ENCODE assay signal across 11 cellular contexts in genomic region chr11:118088531-118088930, GRCh38. TPM values are rescaled to one million over a fixed set of nuclear protein-coding genes. Genes with fewer than 3 reads are reported as not detected.
DNase-seq lines count a peak whose midpoint lies in the region; ATAC-seq and TF ChIP-seq lines count a peak whose summit lies in the region.
"Had no signal": no experiment of that assay in that cellular context is flagged by ENCODE, and none has a peak within 500 bp of the region (broad histone marks: within the 10 kb centered on the region; RNA-seq: fewer than 3 reads in every experiment).

No MANE protein-coding gene starts in this region.

- no peaks in the 10 kb centered on the region for H3K27me3 ChIP-seq in heart right ventricle

- H3K36me3 ChIP-seq in heart right ventricle: no peaks in the 10 kb centered on the region

- no peaks in the 10 kb centered on the region for H3K4me1 Mint-ChIP-seq in activated T-helper 17 cell treated with anti-CD3 and anti-CD28 coated beads, Interleukin-2, amount 50 U/mL, for 72 hours
- peaks cover 3 to 11% (median 6%) of the 10 kb centered on the region in 4 donors for H3K4me1 Mint-ChIP-seq in naive thymus-derived CD8-positive, alpha-beta T cell

- H3K27me3 Mint-ChIP-seq in activated T-helper 17 cell treated with anti-CD3 and anti-CD28 coated beads, Interleukin-2, amount 50 U/mL, for 72 hours: peaks cover 12% of the 10 kb centered on the region
- peaks cover 0 to 10% (median 6%) of the 10 kb centered on the region in 5 donors for H3K27me3 Mint-ChIP-seq in naive thymus-derived CD8-positive, alpha-beta T cell

- no peak for TF ChIP-seq CTCF in heart right ventricle (IDR thresholded peaks at IDR 0.05)

- peaks cover 9% of the 10 kb centered on the region for H3K9me3 Mint-ChIP-seq in activated T-helper 17 cell treated with anti-CD3 and anti-CD28 coated beads, Interleukin-2, amount 50 U/mL, for 72 hours
- H3K9me3 Mint-ChIP-seq in naive thymus-derived CD8-positive, alpha-beta T cell: peaks cover 0 to 34% (median 19%) of the 10 kb centered on the region in 9 donors

- no peak overlapping the region for H3K4me3 ChIP-seq in heart right ventricle

- no peak overlapping the region for H3K27ac Mint-ChIP-seq in activated T-helper 17 cell treated with anti-CD3 and anti-CD28 coated beads, Interleukin-2, amount 50 U/mL, for 72 hours
- no peak overlapping the region for H3K27ac Mint-ChIP-seq in naive thymus-derived CD8-positive, alpha-beta T cell

- peaks cover 0 to 22% (median 13%) of the 10 kb centered on the region in 9 donors for H3K4me1 ChIP-seq in heart right ventricle

- intact Hi-C loops in heart right ventricle (cut with DNase I): no loop called here

- peak; percentile 51 for DNase-seq in ELF-1 (ENCODE audit: low read depth, low spot score)
- DNase-seq in RPMI8226: peak; percentile 32
- peak; percentile 30 to 36 for DNase-seq in heart right ventricle
- DNase-seq in pulmonary artery endothelial cell (ENCODE audit: low read depth, low spot score): peak; percentile 40
- DNase-seq in cortex of kidney (lab: John Stamatoyannopoulos, UW): no peak
- no peak for DNase-seq in stimulated activated naive CD4-positive, alpha-beta T cell (lab: John Stamatoyannopoulos, UW)
- DNase-seq in naive thymus-derived CD8-positive, alpha-beta T cell: no peak
- DNase-seq: mesenchymal stem cell, NCI-H1694 had no signal

- H3K36me3 Mint-ChIP-seq in activated T-helper 17 cell treated with anti-CD3 and anti-CD28 coated beads, Interleukin-2, amount 50 U/mL, for 72 hours (ENCODE audit: low read depth): no peaks in the 10 kb centered on the region
- peaks cover 0 to 22% (median 13%) of the 10 kb centered on the region in 3 donors for H3K36me3 Mint-ChIP-seq in naive thymus-derived CD8-positive, alpha-beta T cell

- H3K9me3 ChIP-seq in heart right ventricle: peaks cover 0 to 20% (median 0%) of the 10 kb centered on the region in 11 donors

- ATAC-seq in heart right ventricle: peak in 7 of 8 donors; percentile 25 to 75 (median 41)
- no peak for ATAC-seq in activated T-helper 17 cell treated with anti-CD3 and anti-CD28 coated beads, Interleukin-2, amount 50 U/mL, for 72 hours (replicated peaks)
- ATAC-seq in naive thymus-derived CD8-positive, alpha-beta T cell: no peak
- ATAC-seq: HCT116 had no signal

- 50 to 65% methylated on average over 4 of the region's 4 CpGs for WGBS in heart right ventricle, 2 donors

- peak overlapping the region in 1 of 10 donors; percentile 73 for H3K27ac ChIP-seq in heart right ventricle

- H3K4me3 Mint-ChIP-seq in activated T-helper 17 cell treated with anti-CD3 and anti-CD28 coated beads, Interleukin-2, amount 50 U/mL, for 72 hours: no peak overlapping the region
- no peak overlapping the region for H3K4me3 Mint-ChIP-seq in naive thymus-derived CD8-positive, alpha-beta T cell

- POLR2A ChIA-PET in naive thymus-derived CD8-positive, alpha-beta T cell (lab: Charles Lee): no interaction called here

RNA-seq across cellular contexts. Expression of gene SMIM35, which starts 1.8 kb away (rescaled TPM):
- total RNA-seq in heart right ventricle (not detected), pulmonary artery endothelial cell (not detected in 2 replicates)
- not detected for polyA plus RNA-seq in heart right ventricle
- not detected for total RNA-seq in activated T-helper 17 cell treated with anti-CD3 and anti-CD28 coated beads, Interleukin-2, amount 50 U/mL, for 72 hours
- total RNA-seq in naive thymus-derived CD8-positive, alpha-beta T cell: under 1 TPM; 0.70 to 0.91 TPM
- under 1 TPM; 0.15 to 0.68 (median 0.60) TPM for polyA plus RNA-seq in naive thymus-derived CD8-positive, alpha-beta T cell

RNA-seq across cellular contexts. Expression of gene TMPRSS4, which starts 11.7 kb away (rescaled TPM):
- total RNA-seq in heart right ventricle (1 to 10 TPM in 2 of 10 donors, under 1 TPM in 1, not detected in 7; 0.34 to 1.4 (median 1.3) TPM), pulmonary artery endothelial cell (not detected in 2 replicates)
- polyA plus RNA-seq in heart right ventricle: under 1 TPM in 1 of 2 donors, not detected in 1; 0.36 TPM
- total RNA-seq in activated T-helper 17 cell treated with anti-CD3 and anti-CD28 coated beads, Interleukin-2, amount 50 U/mL, for 72 hours: under 1 TPM in 1 of 2 donors, not detected in 1; 0.11 TPM
- not detected for total RNA-seq in naive thymus-derived CD8-positive, alpha-beta T cell
- not detected for polyA plus RNA-seq in naive thymus-derived CD8-positive, alpha-beta T cell

Comparison
In these comparisons a context has a peak if more than half of its experiments do, and no peak if none do; other contexts are left out.
1. DNase-seq: peak in ELF-1 (single experiment), RPMI8226 (single experiment), heart right ventricle (2 of 2) and pulmonary artery endothelial cell (single experiment); none in cortex of kidney (single experiment), stimulated activated naive CD4-positive, alpha-beta T cell (0 of 6) and naive thymus-derived CD8-positive, alpha-beta T cell (0 of 10).
2. ATAC-seq: peak in heart right ventricle (7 of 8); none in activated T-helper 17 cell treated with anti-CD3 and anti-CD28 coated beads, Interleukin-2, amount 50 U/mL, for 72 hours (single experiment) and naive thymus-derived CD8-positive, alpha-beta T cell (0 of 2).